13 cellular contexts compared by ENCODE assay signal in the genomic region with DNA sequence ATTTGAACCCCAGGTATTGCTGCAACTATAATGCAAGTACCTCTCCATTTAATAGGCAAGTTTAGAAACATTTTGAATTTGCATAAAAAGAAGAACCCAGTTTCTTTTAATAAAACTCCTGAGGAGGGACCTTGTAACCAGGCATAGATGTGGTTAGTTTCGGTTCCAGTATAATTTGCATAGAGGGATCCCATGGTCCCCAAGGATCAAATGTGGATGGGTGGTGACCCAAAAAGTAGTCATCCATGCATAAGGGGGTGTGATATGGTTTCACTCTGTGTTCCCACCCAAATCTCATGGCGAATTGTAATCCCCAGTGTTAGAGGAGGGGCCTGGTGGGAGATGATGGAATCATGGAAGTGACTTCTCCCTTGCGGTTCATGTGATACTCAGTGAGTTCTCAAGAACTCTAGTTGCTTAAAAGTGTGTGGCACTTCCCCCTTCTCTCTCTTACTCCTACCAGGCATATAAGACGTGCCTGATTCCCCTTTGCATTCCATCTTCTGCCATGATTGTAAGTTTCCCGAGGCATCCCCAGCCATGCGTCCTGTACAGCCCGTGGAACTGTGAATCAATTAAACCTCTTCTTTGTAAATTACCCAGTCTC. TPM values are rescaled to one million over a fixed set of nuclear protein-coding genes. Genes with fewer than 3 reads are reported as not detected.
A peak's percentile ranks its signal among the peaks of the same experiment; 100 is the strongest.
DNase-seq lines count a peak whose midpoint lies in the region; ATAC-seq and TF ChIP-seq lines count a peak whose summit lies in the region.
"Had no signal": no experiment of that assay in that cellular context is flagged by ENCODE, and none has a peak within 500 bp of the region (broad histone marks: within the 10 kb centered on the region; RNA-seq: fewer than 3 reads in every experiment).

No MANE protein-coding gene starts in this region.

- peaks cover 3% of the 10 kb centered on the region for H3K9me3 Mint-ChIP-seq in activated CD4-positive, alpha-beta T cell treated with anti-CD3 and anti-CD28 coated beads, Interleukin-2, amount 10 ng/mL, durations not matched to agents 24 days and 14 days
- H3K9me3 Mint-ChIP-seq: natural killer cell had no signal

- H3K4me1 Mint-ChIP-seq in activated CD4-positive, alpha-beta T cell treated with anti-CD3 and anti-CD28 coated beads, Interleukin-2, amount 10 ng/mL, durations not matched to agents 24 days and 14 days = no peaks in the 10 kb centered on the region
- H3K4me1 Mint-ChIP-seq: activated CD4-positive, alpha-beta T cell treated with anti-CD3 and anti-CD28 coated beads for 36 hours; natural killer cell had no signal

- H3K4me2 ChIP-seq in OCI-LY1 (ENCODE audit: low read length) = peak overlapping the region; percentile 25; the same call in 1 of the 2 replicates
- H3K4me2 ChIP-seq: SK-N-SH had no signal

- no peaks in the 10 kb centered on the region for H3K36me3 Mint-ChIP-seq in activated CD4-positive, alpha-beta T cell treated with anti-CD3 and anti-CD28 coated beads, Interleukin-2, amount 10 ng/mL, durations not matched to agents 24 days and 14 days (ENCODE audit: low read depth)
- H3K36me3 Mint-ChIP-seq: natural killer cell had no signal

- H3K4me3 ChIP-seq in OCI-LY1 (ENCODE audit: low read depth, low read length, poor library complexity, severe bottlenecking) (no peak overlapping the region), H7 (ENCODE audit: insufficient read depth, low read depth, low read length) (no peak overlapping the region)
- H3K4me3 ChIP-seq: tibial artery had no signal

- no peaks in the 10 kb centered on the region for H4K20me1 ChIP-seq in OCI-LY1 (ENCODE audit: insufficient read depth, low read length)

- peaks cover 12% of the 10 kb centered on the region for H3K27me3 Mint-ChIP-seq in activated CD4-positive, alpha-beta T cell treated with anti-CD3 and anti-CD28 coated beads, Interleukin-2, amount 10 ng/mL, durations not matched to agents 24 days and 14 days

- H3K9me2 ChIP-seq in OCI-LY1 (ENCODE audit: low read depth, low read length) = no peaks in the 10 kb centered on the region
- H3K9me2 ChIP-seq: SK-N-SH had no signal

- H3K27me3 ChIP-seq in OCI-LY1 (ENCODE audit: insufficient read depth, low read length) = no peaks in the 10 kb centered on the region
- H3K27me3 ChIP-seq in H7 (ENCODE audit: control insufficient read depth, insufficient read depth, low read length) = no peaks in the 10 kb centered on the region
- H3K27me3 ChIP-seq: tibial artery had no signal

- DNase-seq in activated CD4-positive, alpha-beta T cell treated with anti-CD3 and anti-CD28 coated beads, Interleukin-2, amount 10 ng/mL, durations not matched to agents 24 days and 14 days = no peak
- DNase-seq in KG1 (lab: John Stamatoyannopoulos, UW) = no peak
- DNase-seq in stimulated activated naive CD4-positive, alpha-beta T cell (lab: John Stamatoyannopoulos, UW) = no peak
- no peak for DNase-seq in H7
- DNase-seq: activated CD4-positive, alpha-beta T cell treated with anti-CD3 and anti-CD28 coated beads for 36 hours; activated naive CD4-positive, alpha-beta T cell treated with anti-CD3 and anti-CD28 coated beads for 36 hours; natural killer cell; SK-N-SH; tibial artery had no signal

- TF ChIP-seq CTCF in OCI-LY1 (IDR thresholded peaks at IDR 0.05; ENCODE audit: low read length) = no peak

- no peak overlapping the region for H3K9ac ChIP-seq in OCI-LY1 (ENCODE audit: low read length)
- H3K9ac ChIP-seq: SK-N-SH had no signal

- no peaks in the 10 kb centered on the region for H3K79me2 ChIP-seq in OCI-LY1 (ENCODE audit: insufficient read depth, low read length)

- no peak overlapping the region for H3K4me3 Mint-ChIP-seq in activated CD4-positive, alpha-beta T cell treated with anti-CD3 and anti-CD28 coated beads, Interleukin-2, amount 10 ng/mL, durations not matched to agents 24 days and 14 days
- H3K4me3 Mint-ChIP-seq: activated CD4-positive, alpha-beta T cell treated with anti-CD3 and anti-CD28 coated beads for 36 hours; activated naive CD4-positive, alpha-beta T cell treated with anti-CD3 and anti-CD28 coated beads for 36 hours; natural killer cell had no signal

- ATAC-seq in GM18505 (IDR thresholded peaks at IDR 0.05; ENCODE audit: unreplicated experiment) (peak; percentile 64), GM21515 (IDR thresholded peaks at IDR 0.05; ENCODE audit: unreplicated experiment) (peak; percentile 80), HG03095 (IDR thresholded peaks at IDR 0.05; ENCODE audit: unreplicated experiment) (peak; percentile 56)
- ATAC-seq: activated CD4-positive, alpha-beta T cell treated with anti-CD3 and anti-CD28 coated beads for 36 hours; natural killer cell had no signal

- H3K9me3 ChIP-seq in OCI-LY1 (ENCODE audit: low read length) = peaks cover 11% of the 10 kb centered on the region
- H3K9me3 ChIP-seq: SK-N-SH, tibial artery had no signal

- H3K27ac ChIP-seq in OCI-LY1 (ENCODE audit: low read depth, low read length, poor library complexity, severe bottlenecking) = no peak overlapping the region
- H3K27ac ChIP-seq: tibial artery had no signal

- H3K4me1 ChIP-seq in OCI-LY1 (ENCODE audit: insufficient read depth, low read length, severe bottlenecking) = peaks cover 16% of the 10 kb centered on the region
- H3K4me1 ChIP-seq: tibial artery had no signal

- H3K36me3 ChIP-seq in OCI-LY1 (ENCODE audit: insufficient read depth, low read length) (peaks cover 4% of the 10 kb centered on the region; the same call in 1 of the 2 replicates), H7 (replicated peaks; ENCODE audit: control insufficient read depth, insufficient read depth, low read length) (no peaks in the 10 kb centered on the region)
- H3K36me3 ChIP-seq: tibial artery had no signal

- intact Hi-C loops in activated CD4-positive, alpha-beta T cell treated with anti-CD3 and anti-CD28 coated beads, Interleukin-2, amount 10 ng/mL, durations not matched to agents 24 days and 14 days (cut with micrococcal nuclease) = no loop called here

- no peak for TF ChIP-seq POLR2A in GM18505 (IDR thresholded peaks at IDR 0.05; ENCODE audit: borderline replicate concordance, extremely low read depth, insufficient read depth, insufficient read length)

- H2AFZ ChIP-seq in OCI-LY1 (ENCODE audit: low read length) = no peak overlapping the region

- no peaks in the 10 kb centered on the region for H3F3A ChIP-seq in OCI-LY1 (ENCODE audit: insufficient read depth, low read length)

- no peak overlapping the region for H3K27ac Mint-ChIP-seq in activated CD4-positive, alpha-beta T cell treated with anti-CD3 and anti-CD28 coated beads, Interleukin-2, amount 10 ng/mL, durations not matched to agents 24 days and 14 days
- H3K27ac Mint-ChIP-seq: activated CD4-positive, alpha-beta T cell treated with anti-CD3 and anti-CD28 coated beads for 36 hours; activated naive CD4-positive, alpha-beta T cell treated with anti-CD3 and anti-CD28 coated beads for 36 hours; natural killer cell had no signal

RNA-seq across cellular contexts. Expression of gene SKA1, which starts 40.2 kb away (rescaled TPM):
- total RNA-seq in activated CD4-positive, alpha-beta T cell treated with anti-CD3 and anti-CD28 coated beads, Interleukin-2, amount 10 ng/mL, durations not matched to agents 24 days and 14 days = 20.0 and 22.1 TPM in 2 replicates
- 29.2 and 33.9 TPM in 2 replicates for total RNA-seq in H7 (2014; rRNA removed; shearing (Covaris generic))

RNA-seq across cellular contexts. Expression of gene CXXC1, which starts 47.2 kb away (rescaled TPM):
- total RNA-seq in activated CD4-positive, alpha-beta T cell treated with anti-CD3 and anti-CD28 coated beads, Interleukin-2, amount 10 ng/mL, durations not matched to agents 24 days and 14 days = 102 and 105 TPM in 2 replicates
- 55.1 and 59.3 TPM in 2 replicates for total RNA-seq in H7 (2014; rRNA removed; shearing (Covaris generic))

RNA-seq across cellular contexts. Expression of gene MBD1, which starts 53.3 kb away (rescaled TPM):
- total RNA-seq in activated CD4-positive, alpha-beta T cell treated with anti-CD3 and anti-CD28 coated beads, Interleukin-2, amount 10 ng/mL, durations not matched to agents 24 days and 14 days = 91.7 and 93.3 TPM in 2 replicates
- total RNA-seq in H7 (2014; rRNA removed; shearing (Covaris generic)) = 57.6 and 58.3 TPM in 2 replicates
